15 cellular contexts compared by ENCODE assay signal in genomic region chr12:1421091-1421902, GRCh38.
"Had no signal": no experiment of that assay in that cellular context is flagged by ENCODE, and none has a peak within 500 bp of the region (broad histone marks: within the 10 kb centered on the region; RNA-seq: fewer than 3 reads in every experiment).

No MANE protein-coding gene starts in this region.

- H2AFZ ChIP-seq: neural progenitor cell, parathyroid adenoma had no signal

- H3K27ac ChIP-seq: body of pancreas, coronary artery, neural progenitor cell, parathyroid adenoma, skin epidermis, uterus had no signal

- H3K9ac ChIP-seq: neural progenitor cell, parathyroid adenoma had no signal

- H3K4me3 Mint-ChIP-seq: activated naive CD4-positive, alpha-beta T cell treated with anti-CD3 and anti-CD28 coated beads, Interleukin-2, amount 50 U/mL, for 24 hours; neural progenitor cell had no signal

- H3K9me3 Mint-ChIP-seq: activated naive CD4-positive, alpha-beta T cell treated with anti-CD3 and anti-CD28 coated beads, Interleukin-2, amount 50 U/mL, for 24 hours had no signal

- H3K79me2 ChIP-seq: parathyroid adenoma had no signal

- ATAC-seq: activated T-helper 17 cell treated with anti-CD3 and anti-CD28 coated beads, Interleukin-2, amount 50 U/mL, for 72 hours; body of pancreas; left ventricle myocardium superior had no signal

- H3K4me2 ChIP-seq: neural progenitor cell had no signal

- DNase-seq: activated CD4-positive, alpha-beta T cell treated with anti-CD3 and anti-CD28 coated beads, Interleukin-2, amount 50 U/mL, for 1 hour; activated T-cell treated with anti-CD3 and anti-CD28 coated beads for 4 hours; body of pancreas; central memory CD4-positive, alpha-beta T cell; effector CD8-positive, alpha-beta T cell; hippocampal formation; left ventricle myocardium superior; stimulated activated CD4-positive, alpha-beta T cell treated with anti-CD3 and anti-CD28 coated beads, Interleukin-4, amount 100 ng/mL, for 4 hours; uterus had no signal

- H3K4me3 ChIP-seq: body of pancreas, coronary artery, neural progenitor cell, skin epidermis, uterus had no signal

- H3K27ac Mint-ChIP-seq: activated naive CD4-positive, alpha-beta T cell treated with anti-CD3 and anti-CD28 coated beads, Interleukin-2, amount 50 U/mL, for 24 hours; neural progenitor cell had no signal

- H3K27me3 Mint-ChIP-seq: activated naive CD4-positive, alpha-beta T cell treated with anti-CD3 and anti-CD28 coated beads, Interleukin-2, amount 50 U/mL, for 24 hours; activated T-helper 17 cell treated with anti-CD3 and anti-CD28 coated beads, Interleukin-2, amount 50 U/mL, for 72 hours had no signal

- H3K4me1 ChIP-seq: body of pancreas, parathyroid adenoma, uterus had no signal

- H3K36me3 ChIP-seq: neural progenitor cell, uterus had no signal

- H3K27me3 ChIP-seq: body of pancreas, neural progenitor cell, uterus had no signal

- H3K4me1 Mint-ChIP-seq: activated naive CD4-positive, alpha-beta T cell treated with anti-CD3 and anti-CD28 coated beads, Interleukin-2, amount 50 U/mL, for 24 hours; neural progenitor cell had no signal
